Comparison of ENCODE assay signal across 22 cellular contexts in the genomic region with DNA sequence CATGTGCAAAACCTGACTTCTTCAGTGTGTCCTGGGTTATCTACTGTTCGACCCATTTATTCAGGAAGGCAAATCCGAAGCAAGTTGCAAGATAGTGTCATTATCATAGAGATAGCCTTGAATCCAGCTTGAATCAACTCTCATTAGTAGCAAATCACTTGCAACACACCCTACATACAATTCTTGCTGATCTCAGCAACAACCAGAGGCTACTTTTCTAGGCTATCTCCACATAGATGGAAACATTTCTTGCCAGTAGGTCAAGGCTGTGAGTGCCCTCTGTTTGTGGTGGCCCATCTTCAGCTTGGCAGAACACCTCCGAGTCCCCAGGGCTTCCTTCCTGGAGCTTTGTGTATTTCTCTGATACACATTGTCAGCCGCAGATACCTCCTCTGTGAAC. TPM values are rescaled to one million over a fixed set of nuclear protein-coding genes. Genes with fewer than 3 reads are reported as not detected.
DNase-seq lines count a peak whose midpoint lies in the region; ATAC-seq, FAIRE-seq and TF ChIP-seq lines count a peak whose summit lies in the region.
"Had no signal": no experiment of that assay in that cellular context is flagged by ENCODE, and none has a peak within 500 bp of the region (broad histone marks: within the 10 kb centered on the region; RNA-seq: fewer than 3 reads in every experiment).

No MANE protein-coding gene starts in this region.

- H2AFZ ChIP-seq in K562 (ENCODE audit: low read depth, low read length), result no peak overlapping the region

- DNase-seq in A549 (ENCODE audit: low read depth in 1 of 2, low spot score in 1 of 2) (no peak), CMK (ENCODE audit: low read depth) (peak; percentile 76), K562 (ENCODE audit: extremely low read depth in 1 of 4, low spot score in 3 of 4) (no peak), spleen (peak; percentile 14), GM10266 (ENCODE audit: extremely low spot score) (no peak), NCI-H146 (lab: John Stamatoyannopoulos, UW) (no peak), DMS 273 (lab: John Stamatoyannopoulos, UW; ENCODE audit: unreplicated experiment) (no peak)
- DNase-seq: 8988T; AML-193; CD4-positive, alpha-beta T cell; CD8-positive, alpha-beta T cell; COR-L47; DMS79 treated with DMSO at 0.1 percent for 48 hours; GF-D8 had no signal

- H3K4me1 ChIP-seq in A549 (peaks cover 6% of the 10 kb centered on the region; the same call in 2 of the 3 replicates), K562 (replicated peaks in 1 of 2; ENCODE audit: control insufficient read depth in 2 of 2, insufficient read depth in 2 of 2, low read length in 2 of 2) (peaks cover 0 to 7% of the 10 kb centered on the region in 2 experiments; a peak in 3 of 5 replicates), spleen (peaks cover 0 to 10% (median 0%) of the 10 kb centered on the region in 6 donors)

- CTCF ChIA-PET in A549 (lab: Yijun Ruan, JAX), result interaction anchor here (1.1 to 2.2 kb wide), 4 partner anchors 11 to 47 kb away, joined by 3 to 8 read pairs (median 6); no protein-coding TSS in a partner anchor
- CTCF ChIA-PET in K562 (lab: Yijun Ruan, JAX; ENCODE audit: low intra/inter-chr PET ratio), result no interaction called here

- H3K4me2 ChIP-seq in A549 (no peak overlapping the region), K562 (ENCODE audit: insufficient read depth, low read length) (no peak overlapping the region)
- H3K4me2 ChIP-seq: BLaER1 treated with 17β-estradiol and CSF1 and Interleukin-3, amounts not matched to agents 10 nM and 100 nM had no signal

- POLR2A ChIA-PET in A549 (lab: Yijun Ruan, JAX), result no interaction called here
- POLR2A ChIA-PET in K562 (lab: Yijun Ruan, JAX), result interaction anchor here (1.2 kb wide), 1 partner anchor 10 kb away, joined by 6 read pairs; no protein-coding TSS in a partner anchor

- no peaks in the 10 kb centered on the region for H3K79me2 ChIP-seq in K562 (ENCODE audit: control insufficient read depth, insufficient read depth, low read length)

- intact Hi-C loops in K562 (cut with micrococcal nuclease), result no loop called here
- intact Hi-C loops in spleen (cut with DNase I; ENCODE audit: low total_unique reads), result no loop called here

- TF ChIP-seq CTCF in A549 (IDR thresholded peaks at IDR 0.05) (no peak), K562 (IDR thresholded peaks at IDR 0.05 in 2 of 3, conservative IDR thresholded peaks at IDR 0.05 in 1 of 3; ENCODE audit: insufficient read depth in 2 of 3, low read depth in 1 of 3, low read length in 3 of 3) (no peak), spleen (IDR thresholded peaks at IDR 0.05 in 8 of 11, conservative IDR thresholded peaks at IDR 0.05 in 3 of 11) (no peak), GM10266 (IDR thresholded peaks at IDR 0.05; ENCODE audit: control insufficient read depth, insufficient read depth, low read depth, missing control alignments) (no peak)

- ATAC-seq in A549, result no peak
- no peak for ATAC-seq in K562
- ATAC-seq in HG03025 (IDR thresholded peaks at IDR 0.05; ENCODE audit: low FRiP score, unreplicated experiment), result no peak
- ATAC-seq: CD8-positive, alpha-beta T cell; GM12878 had no signal

- FAIRE-seq in A549 (lab: Jason Lieb, UNC), result no peak
- no peak for FAIRE-seq in K562 (lab: Jason Lieb, UNC)
- FAIRE-seq: A204.1, G401.6, GM12878, GM12892, GM18507 had no signal

- H3K27ac ChIP-seq in A549 (no peak overlapping the region), K562 (ENCODE audit: extremely low read depth, low read depth, low read length) (no peak overlapping the region), spleen (no peak overlapping the region)
- H3K27ac ChIP-seq: BLaER1 treated with 17β-estradiol and CSF1 and Interleukin-3, amounts not matched to agents 10 nM and 100 nM; C4-2B had no signal

- H4K20me1 ChIP-seq in K562 (replicated peaks; ENCODE audit: control insufficient read depth, insufficient read depth, low read length), result no peaks in the 10 kb centered on the region

- no peak for TF ChIP-seq POLR2A in A549 (IDR thresholded peaks at IDR 0.05; ENCODE audit: low read length)
- TF ChIP-seq POLR2A in K562 (conservative IDR thresholded peaks at IDR 0.05), result no peak
- no peak for TF ChIP-seq POLR2A in spleen (IDR thresholded peaks at IDR 0.05)

- no peaks in the 10 kb centered on the region for H3K9me1 ChIP-seq in K562 (ENCODE audit: control insufficient read depth, insufficient read depth, low read length)

- H3K36me3 ChIP-seq in K562 (ENCODE audit: control insufficient read depth, insufficient read depth, low read length) (no peaks in the 10 kb centered on the region), spleen (no peaks in the 10 kb centered on the region)
- H3K36me3 ChIP-seq: BLaER1 treated with 17β-estradiol and CSF1 and Interleukin-3, amounts not matched to agents 10 nM and 100 nM had no signal

- in situ Hi-C loops in K562 (cut with MboI), result no loop called here

- BruUV-seq in K562 (replicated peaks; lab: Mats Ljungman, UMichigan), result no TSS peak

- 81% methylated on average over 4 of the region's 4 CpGs for WGBS in A549 (ENCODE audit: missing lambda C conversion rate)
- WGBS in K562 (ENCODE audit: insufficient coverage, low coverage, missing lambda C conversion rate), result 22% methylated on average over 4 of the region's 4 CpGs
- 69 to 80% (median 80%) methylated on average over 4 of the region's 4 CpGs for WGBS in spleen, 5 donors

- H3K9me3 ChIP-seq in A549 (no peaks in the 10 kb centered on the region), K562 (replicated peaks; ENCODE audit: control insufficient read depth, insufficient read depth, low read depth, low read length) (no peaks in the 10 kb centered on the region), spleen (no peaks in the 10 kb centered on the region)
- H3K9me3 ChIP-seq: BLaER1 treated with 17β-estradiol and CSF1 and Interleukin-3, amounts not matched to agents 10 nM and 100 nM had no signal

- TF ChIP-seq RAD21 in A549 (conservative IDR thresholded peaks at IDR 0.05 in 1 of 2, IDR thresholded peaks at IDR 0.05 in 1 of 2), result no peak
- TF ChIP-seq RAD21 in K562 (CRISPR knock-in tag; conservative IDR thresholded peaks at IDR 0.05 in 1 of 2, IDR thresholded peaks at IDR 0.05 in 1 of 2), result no peak

- no peak overlapping the region for H3K9ac ChIP-seq in K562 (ENCODE audit: insufficient read depth in 1 of 2, low read depth in 2 of 2, low read length in 2 of 2)
- H3K9ac ChIP-seq: BLaER1 treated with 17β-estradiol and CSF1 and Interleukin-3, amounts not matched to agents 10 nM and 100 nM had no signal

- H3K27me3 ChIP-seq in K562 (ENCODE audit: control insufficient read depth in 2 of 2, insufficient read depth in 2 of 2, low read length in 2 of 2) (peaks cover 5 to 7% of the 10 kb centered on the region in 2 experiments; a peak in 4 of 5 replicates), spleen (replicated peaks in 1 of 7) (peaks cover 0 to under 1% (median 0%) of the 10 kb centered on the region in 7 donors)
- H3K27me3 ChIP-seq: BLaER1 treated with 17β-estradiol and CSF1 and Interleukin-3, amounts not matched to agents 10 nM and 100 nM had no signal

- TF ChIP-seq EP300 in A549 (IDR thresholded peaks at IDR 0.05) (no peak), K562 (IDR thresholded peaks at IDR 0.05; ENCODE audit: low read length) (no peak)

- H3K4me3 ChIP-seq in A549 (no peak overlapping the region), K562 (no peak overlapping the region), spleen (no peak overlapping the region)
- H3K4me3 ChIP-seq: BLaER1 treated with 17β-estradiol and CSF1 and Interleukin-3, amounts not matched to agents 10 nM and 100 nM; GM12878 had no signal

RNA-seq across cellular contexts. Expression of a gene that starts 12.0 kb away (rescaled TPM):
- polyA plus RNA-seq in A549 (2011; rRNA removed) (4.8 and 5.9 TPM in 2 replicates), A549 (2017; fragmentation: RNase III; extraction: RNeasy Plus Mini Kit Qiagen cat#74134 plus additional on column Dnase treatment) (9.1 to 11.6 TPM (median 10.4 TPM) in 3 replicates), K562 (2011; rRNA removed) (0.61 and 1.0 TPM in 2 replicates), K562 (2014; fragmentation: Illumina TruSeq; extraction: Trizol) (0.52 and 0.91 TPM in 2 replicates), K562 (2014; fragmentation: Nextera tagmentation; extraction: Ambion mirVana) (under 1 TPM in 1 of 2 experiments, not detected in 1; 0.08 TPM), K562 (2014; rRNA removed) (0.92 and 1.6 TPM in 2 replicates), spleen (10 to 100 TPM in 1 of 3 donors, 1 to 10 TPM in 2; 4.5 to 11.5 (median 6.8) TPM)
- 16.8 and 21.8 TPM in 2 replicates for polyA plus RNA-seq in A549 (2012; cell fraction: cytosol; rRNA removed)
- 14.3 and 19.8 TPM in 2 replicates for polyA plus RNA-seq in A549 (2012; cell fraction: nucleus; rRNA removed)
- 1.7 and 4.1 TPM in 2 replicates for polyA minus RNA-seq in A549 (2011; rRNA and poly(A)+ RNA removed)
- 0.56 TPM in 1 of 2 replicates, not detected in the other for total RNA-seq in K562 (2011; cell fraction: chromatin; rRNA removed; ENCODE audit: low replicate concordance)
- 0.67 and 0.79 TPM in 2 replicates for total RNA-seq in K562 (2011; cell fraction: nucleolus; rRNA removed)
- 0.46 and 0.51 TPM in 2 replicates for total RNA-seq in K562 (2011; cell fraction: nucleoplasm; rRNA removed)
- total RNA-seq in K562 (2014; rRNA removed) (1.1 and 2.2 TPM in 2 replicates), K562 (2014; rRNA removed; fragmentation: Illumina TruSeq; extraction: Trizol) (0.11 and 0.13 TPM in 2 replicates), K562 (2015; rRNA removed; fragmentation: Illumina TruSeq; extraction: Trizol) (0.75 and 1.0 TPM in 2 replicates), K562 (2021) (1.3 and 2.2 TPM in 2 replicates), spleen (10 to 100 TPM in 6 of 7 donors, 1 to 10 TPM in 1; 8.0 to 17.6 (median 12.1) TPM)
- 1.5 and 3.4 TPM in 2 replicates for polyA plus RNA-seq in K562 (2011; cell fraction: cytosol; rRNA removed)
- 0.81 and 1.5 TPM in 2 replicates for polyA plus RNA-seq in K562 (2011; cell fraction: nucleus; rRNA removed)
- 1.6 and 2.6 TPM in 2 replicates for polyA plus RNA-seq in K562 (2012)
- 0.30 and 0.49 TPM in 2 replicates for polyA minus RNA-seq in K562 (2011; rRNA and poly(A)+ RNA removed)
- 0.73 and 1.1 TPM in 2 replicates for polyA minus RNA-seq in K562 (2011; cell fraction: cytosol; rRNA and poly(A)+ RNA removed)
- polyA minus RNA-seq in K562 (2011; cell fraction: nucleus; rRNA and poly(A)+ RNA removed), result 0.27 and 0.44 TPM in 2 replicates

RNA-seq across cellular contexts. Expression of a gene that starts 12.5 kb away (rescaled TPM):
- polyA plus RNA-seq in A549 (2011; rRNA removed) (65.6 and 83.4 TPM in 2 replicates), A549 (2017; fragmentation: RNase III; extraction: RNeasy Plus Mini Kit Qiagen cat#74134 plus additional on column Dnase treatment) (56.3 to 60.6 TPM (median 60.4 TPM) in 3 replicates), K562 (2011; rRNA removed) (110 and 113 TPM in 2 replicates), K562 (2014; fragmentation: Illumina TruSeq; extraction: Trizol) (61.1 and 62.1 TPM in 2 replicates), K562 (2014; fragmentation: Nextera tagmentation; extraction: Ambion mirVana) (10 to 100 TPM; 40.1 to 62.9 TPM), K562 (2014; rRNA removed) (71.7 and 74.6 TPM in 2 replicates), spleen (100 to 1,000 TPM in 1 of 3 donors, 10 to 100 TPM in 2; 53.5 to 101 (median 78.7) TPM)
- polyA plus RNA-seq in A549 (2012; cell fraction: cytosol; rRNA removed), result 58.3 and 75.3 TPM in 2 replicates
- polyA plus RNA-seq in A549 (2012; cell fraction: nucleus; rRNA removed), result 193 and 200 TPM in 2 replicates
- polyA minus RNA-seq in A549 (2011; rRNA and poly(A)+ RNA removed), result 136 and 153 TPM in 2 replicates
- total RNA-seq in K562 (2011; cell fraction: chromatin; rRNA removed; ENCODE audit: low replicate concordance), result 168 and 315 TPM in 2 replicates
- total RNA-seq in K562 (2011; cell fraction: nucleolus; rRNA removed), result 168 and 191 TPM in 2 replicates
- 147 and 149 TPM in 2 replicates for total RNA-seq in K562 (2011; cell fraction: nucleoplasm; rRNA removed)
- total RNA-seq in K562 (2014; rRNA removed) (68.9 and 74.1 TPM in 2 replicates), K562 (2014; rRNA removed; fragmentation: Illumina TruSeq; extraction: Trizol) (51.3 and 60.4 TPM in 2 replicates), K562 (2015; rRNA removed; fragmentation: Illumina TruSeq; extraction: Trizol) (52.8 and 56.3 TPM in 2 replicates), K562 (2021) (70.6 and 75.6 TPM in 2 replicates), spleen (10 to 100 TPM; 54.5 to 91.5 (median 59.7) TPM)
- polyA plus RNA-seq in K562 (2011; cell fraction: cytosol; rRNA removed), result 113 and 145 TPM in 2 replicates
- polyA plus RNA-seq in K562 (2011; cell fraction: nucleus; rRNA removed), result 256 and 261 TPM in 2 replicates
- polyA plus RNA-seq in K562 (2012), result 42.5 and 45.3 TPM in 2 replicates
- 119 and 129 TPM in 2 replicates for polyA minus RNA-seq in K562 (2011; rRNA and poly(A)+ RNA removed)
- polyA minus RNA-seq in K562 (2011; cell fraction: cytosol; rRNA and poly(A)+ RNA removed), result 48.5 and 68.5 TPM in 2 replicates
- polyA minus RNA-seq in K562 (2011; cell fraction: nucleus; rRNA and poly(A)+ RNA removed), result 67.3 and 95.6 TPM in 2 replicates

Comparison
In these comparisons a context has a peak if more than half of its experiments do, and no peak if none do; other contexts are left out.
1. DNase-seq: peak in CMK (single experiment) and spleen (single experiment); none in A549 (0 of 2), K562 (0 of 4), GM10266 (single experiment), NCI-H146 (single experiment) and DMS 273 (single experiment).